In the genomic region with DNA sequence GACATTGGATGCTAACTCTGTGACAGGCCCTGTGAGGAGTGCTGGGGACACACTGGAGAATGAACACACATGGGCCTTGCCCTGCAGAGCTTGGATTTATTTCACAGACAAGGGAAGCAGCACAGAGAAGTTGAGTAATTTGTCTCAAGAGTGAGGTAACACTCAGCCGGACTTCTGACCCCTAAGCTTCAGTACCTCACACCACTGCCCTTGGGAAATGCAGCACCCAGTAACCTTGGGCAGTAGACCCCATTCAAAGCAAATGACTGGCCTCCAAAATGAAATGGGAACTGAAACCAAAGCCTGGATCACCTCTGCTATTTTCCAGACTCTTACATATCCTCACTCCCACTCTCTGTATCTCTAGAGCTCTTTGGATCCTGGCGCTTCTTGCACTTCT, we compare ENCODE assay signal across 1 cellular context.
A peak's percentile ranks its signal among the peaks of the same experiment; 100 is the strongest.
TF ChIP-seq lines count a peak whose summit lies in the region.

No MANE protein-coding gene starts in this region.

TF ChIP-seq in HepG2, 621 proteins besides CTCF, POLR2A, EP300 and RAD21 (continued from another document and continues in another):
- TF ChIP-seq, protein P1, sequence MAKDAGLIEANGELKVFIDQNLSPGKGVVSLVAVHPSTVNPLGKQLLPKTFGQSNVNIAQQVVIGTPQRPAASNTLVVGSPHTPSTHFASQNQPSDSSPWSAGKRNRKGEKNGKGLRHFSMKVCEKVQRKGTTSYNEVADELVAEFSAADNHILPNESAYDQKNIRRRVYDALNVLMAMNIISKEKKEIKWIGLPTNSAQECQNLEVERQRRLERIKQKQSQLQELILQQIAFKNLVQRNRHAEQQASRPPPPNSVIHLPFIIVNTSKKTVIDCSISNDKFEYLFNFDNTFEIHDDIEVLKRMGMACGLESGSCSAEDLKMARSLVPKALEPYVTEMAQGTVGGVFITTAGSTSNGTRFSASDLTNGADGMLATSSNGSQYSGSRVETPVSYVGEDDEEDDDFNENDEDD (CRISPR knock-in tag; IDR thresholded peaks at IDR 0.05; ENCODE audit: borderline replicate concordance) = no peak
- TF ChIP-seq CSRNP1 (CRISPR knock-in tag; IDR thresholded peaks at IDR 0.05) (no peak), ZNF629 (CRISPR knock-in tag; conservative IDR thresholded peaks at IDR 0.05) (peak; percentile 46), ZNF18 (CRISPR knock-in tag; IDR thresholded peaks at IDR 0.05; ENCODE audit: insufficient replicate concordance) (no peak), ZNF580 (CRISPR knock-in tag; IDR thresholded peaks at IDR 0.05; ENCODE audit: borderline replicate concordance, low read depth) (no peak), MNT (IDR thresholded peaks at IDR 0.05) (no peak), HMGA1 (CRISPR knock-in tag; conservative IDR thresholded peaks at IDR 0.05) (no peak), NONO (IDR thresholded peaks at IDR 0.05) (no peak), NONO (CRISPR knock-in tag; conservative IDR thresholded peaks at IDR 0.05) (peak; percentile 57), HDAC1 (CRISPR knock-in tag; IDR thresholded peaks at IDR 0.05) (no peak; the same call in none of the 2 replicates), ZNF354B (CRISPR knock-in tag; IDR thresholded peaks at IDR 0.05) (no peak), DPF2 (CRISPR knock-in tag; IDR thresholded peaks at IDR 0.05; ENCODE audit: borderline replicate concordance, low read depth) (peak; percentile 69; the same call in 1 of the 2 replicates), CCDC6 (CRISPR knock-in tag; IDR thresholded peaks at IDR 0.05) (no peak), ATM (IDR thresholded peaks at IDR 0.05; ENCODE audit: borderline replicate concordance) (no peak), ZNF138 (CRISPR knock-in tag; IDR thresholded peaks at IDR 0.05; ENCODE audit: low read depth) (no peak), ZNF451 (CRISPR knock-in tag; IDR thresholded peaks at IDR 0.05) (no peak), ZNF577 (CRISPR knock-in tag; IDR thresholded peaks at IDR 0.05; ENCODE audit: borderline replicate concordance, low read depth) (no peak), HOXA3 (CRISPR knock-in tag; IDR thresholded peaks at IDR 0.05) (no peak), PRDM4 (CRISPR knock-in tag; IDR thresholded peaks at IDR 0.05; ENCODE audit: borderline replicate concordance) (no peak), NR3C1 (CRISPR knock-in tag; IDR thresholded peaks at IDR 0.05) (no peak)
- TF ChIP-seq, protein P2, sequence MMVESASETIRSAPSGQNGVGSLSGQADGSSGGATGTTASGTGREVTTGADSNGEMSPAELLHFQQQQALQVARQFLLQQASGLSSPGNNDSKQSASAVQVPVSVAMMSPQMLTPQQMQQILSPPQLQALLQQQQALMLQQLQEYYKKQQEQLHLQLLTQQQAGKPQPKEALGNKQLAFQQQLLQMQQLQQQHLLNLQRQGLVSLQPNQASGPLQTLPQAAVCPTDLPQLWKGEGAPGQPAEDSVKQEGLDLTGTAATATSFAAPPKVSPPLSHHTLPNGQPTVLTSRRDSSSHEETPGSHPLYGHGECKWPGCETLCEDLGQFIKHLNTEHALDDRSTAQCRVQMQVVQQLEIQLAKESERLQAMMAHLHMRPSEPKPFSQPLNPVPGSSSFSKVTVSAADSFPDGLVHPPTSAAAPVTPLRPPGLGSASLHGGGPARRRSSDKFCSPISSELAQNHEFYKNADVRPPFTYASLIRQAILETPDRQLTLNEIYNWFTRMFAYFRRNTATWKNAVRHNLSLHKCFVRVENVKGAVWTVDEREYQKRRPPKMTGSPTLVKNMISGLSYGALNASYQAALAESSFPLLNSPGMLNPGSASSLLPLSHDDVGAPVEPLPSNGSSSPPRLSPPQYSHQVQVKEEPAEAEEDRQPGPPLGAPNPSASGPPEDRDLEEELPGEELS (CRISPR knock-in tag; IDR thresholded peaks at IDR 0.05) = peak; percentile 29; the same call in 1 of the 2 replicates
- TF ChIP-seq, protein P3, sequence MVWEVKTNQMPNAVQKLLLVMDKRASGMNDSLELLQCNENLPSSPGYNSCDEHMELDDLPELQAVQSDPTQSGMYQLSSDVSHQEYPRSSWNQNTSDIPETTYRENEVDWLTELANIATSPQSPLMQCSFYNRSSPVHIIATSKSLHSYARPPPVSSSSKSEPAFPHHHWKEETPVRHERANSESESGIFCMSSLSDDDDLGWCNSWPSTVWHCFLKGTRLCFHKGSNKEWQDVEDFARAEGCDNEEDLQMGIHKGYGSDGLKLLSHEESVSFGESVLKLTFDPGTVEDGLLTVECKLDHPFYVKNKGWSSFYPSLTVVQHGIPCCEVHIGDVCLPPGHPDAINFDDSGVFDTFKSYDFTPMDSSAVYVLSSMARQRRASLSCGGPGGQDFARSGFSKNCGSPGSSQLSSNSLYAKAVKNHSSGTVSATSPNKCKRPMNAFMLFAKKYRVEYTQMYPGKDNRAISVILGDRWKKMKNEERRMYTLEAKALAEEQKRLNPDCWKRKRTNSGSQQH (CRISPR knock-in tag; IDR thresholded peaks at IDR 0.05; ENCODE audit: low read depth) = no peak
- TF ChIP-seq, protein P4, sequence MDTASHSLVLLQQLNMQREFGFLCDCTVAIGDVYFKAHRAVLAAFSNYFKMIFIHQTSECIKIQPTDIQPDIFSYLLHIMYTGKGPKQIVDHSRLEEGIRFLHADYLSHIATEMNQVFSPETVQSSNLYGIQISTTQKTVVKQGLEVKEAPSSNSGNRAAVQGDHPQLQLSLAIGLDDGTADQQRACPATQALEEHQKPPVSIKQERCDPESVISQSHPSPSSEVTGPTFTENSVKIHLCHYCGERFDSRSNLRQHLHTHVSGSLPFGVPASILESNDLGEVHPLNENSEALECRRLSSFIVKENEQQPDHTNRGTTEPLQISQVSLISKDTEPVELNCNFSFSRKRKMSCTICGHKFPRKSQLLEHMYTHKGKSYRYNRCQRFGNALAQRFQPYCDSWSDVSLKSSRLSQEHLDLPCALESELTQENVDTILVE (CRISPR knock-in tag; IDR thresholded peaks at IDR 0.05) = no peak
- TF ChIP-seq, protein P5, sequence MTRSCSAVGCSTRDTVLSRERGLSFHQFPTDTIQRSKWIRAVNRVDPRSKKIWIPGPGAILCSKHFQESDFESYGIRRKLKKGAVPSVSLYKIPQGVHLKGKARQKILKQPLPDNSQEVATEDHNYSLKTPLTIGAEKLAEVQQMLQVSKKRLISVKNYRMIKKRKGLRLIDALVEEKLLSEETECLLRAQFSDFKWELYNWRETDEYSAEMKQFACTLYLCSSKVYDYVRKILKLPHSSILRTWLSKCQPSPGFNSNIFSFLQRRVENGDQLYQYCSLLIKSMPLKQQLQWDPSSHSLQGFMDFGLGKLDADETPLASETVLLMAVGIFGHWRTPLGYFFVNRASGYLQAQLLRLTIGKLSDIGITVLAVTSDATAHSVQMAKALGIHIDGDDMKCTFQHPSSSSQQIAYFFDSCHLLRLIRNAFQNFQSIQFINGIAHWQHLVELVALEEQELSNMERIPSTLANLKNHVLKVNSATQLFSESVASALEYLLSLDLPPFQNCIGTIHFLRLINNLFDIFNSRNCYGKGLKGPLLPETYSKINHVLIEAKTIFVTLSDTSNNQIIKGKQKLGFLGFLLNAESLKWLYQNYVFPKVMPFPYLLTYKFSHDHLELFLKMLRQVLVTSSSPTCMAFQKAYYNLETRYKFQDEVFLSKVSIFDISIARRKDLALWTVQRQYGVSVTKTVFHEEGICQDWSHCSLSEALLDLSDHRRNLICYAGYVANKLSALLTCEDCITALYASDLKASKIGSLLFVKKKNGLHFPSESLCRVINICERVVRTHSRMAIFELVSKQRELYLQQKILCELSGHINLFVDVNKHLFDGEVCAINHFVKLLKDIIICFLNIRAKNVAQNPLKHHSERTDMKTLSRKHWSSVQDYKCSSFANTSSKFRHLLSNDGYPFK (CRISPR knock-in tag; IDR thresholded peaks at IDR 0.05; ENCODE audit: borderline replicate concordance) = no peak
- TF ChIP-seq, protein P6, sequence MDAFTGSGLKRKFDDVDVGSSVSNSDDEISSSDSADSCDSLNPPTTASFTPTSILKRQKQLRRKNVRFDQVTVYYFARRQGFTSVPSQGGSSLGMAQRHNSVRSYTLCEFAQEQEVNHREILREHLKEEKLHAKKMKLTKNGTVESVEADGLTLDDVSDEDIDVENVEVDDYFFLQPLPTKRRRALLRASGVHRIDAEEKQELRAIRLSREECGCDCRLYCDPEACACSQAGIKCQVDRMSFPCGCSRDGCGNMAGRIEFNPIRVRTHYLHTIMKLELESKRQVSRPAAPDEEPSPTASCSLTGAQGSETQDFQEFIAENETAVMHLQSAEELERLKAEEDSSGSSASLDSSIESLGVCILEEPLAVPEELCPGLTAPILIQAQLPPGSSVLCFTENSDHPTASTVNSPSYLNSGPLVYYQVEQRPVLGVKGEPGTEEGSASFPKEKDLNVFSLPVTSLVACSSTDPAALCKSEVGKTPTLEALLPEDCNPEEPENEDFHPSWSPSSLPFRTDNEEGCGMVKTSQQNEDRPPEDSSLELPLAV (CRISPR knock-in tag; conservative IDR thresholded peaks at IDR 0.05; ENCODE audit: low read depth) = no peak
- TF ChIP-seq, protein P7, sequence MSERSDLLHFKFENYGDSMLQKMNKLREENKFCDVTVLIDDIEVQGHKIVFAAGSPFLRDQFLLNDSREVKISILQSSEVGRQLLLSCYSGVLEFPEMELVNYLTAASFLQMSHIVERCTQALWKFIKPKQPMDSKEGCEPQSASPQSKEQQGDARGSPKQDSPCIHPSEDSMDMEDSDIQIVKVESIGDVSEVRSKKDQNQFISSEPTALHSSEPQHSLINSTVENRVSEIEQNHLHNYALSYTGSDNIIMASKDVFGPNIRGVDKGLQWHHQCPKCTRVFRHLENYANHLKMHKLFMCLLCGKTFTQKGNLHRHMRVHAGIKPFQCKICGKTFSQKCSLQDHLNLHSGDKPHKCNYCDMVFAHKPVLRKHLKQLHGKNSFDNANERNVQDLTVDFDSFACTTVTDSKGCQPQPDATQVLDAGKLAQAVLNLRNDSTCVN (CRISPR knock-in tag; IDR thresholded peaks at IDR 0.05; ENCODE audit: borderline replicate concordance) = peak; percentile 77; the same call in 1 of the 2 replicates
- TF ChIP-seq, protein P8, sequence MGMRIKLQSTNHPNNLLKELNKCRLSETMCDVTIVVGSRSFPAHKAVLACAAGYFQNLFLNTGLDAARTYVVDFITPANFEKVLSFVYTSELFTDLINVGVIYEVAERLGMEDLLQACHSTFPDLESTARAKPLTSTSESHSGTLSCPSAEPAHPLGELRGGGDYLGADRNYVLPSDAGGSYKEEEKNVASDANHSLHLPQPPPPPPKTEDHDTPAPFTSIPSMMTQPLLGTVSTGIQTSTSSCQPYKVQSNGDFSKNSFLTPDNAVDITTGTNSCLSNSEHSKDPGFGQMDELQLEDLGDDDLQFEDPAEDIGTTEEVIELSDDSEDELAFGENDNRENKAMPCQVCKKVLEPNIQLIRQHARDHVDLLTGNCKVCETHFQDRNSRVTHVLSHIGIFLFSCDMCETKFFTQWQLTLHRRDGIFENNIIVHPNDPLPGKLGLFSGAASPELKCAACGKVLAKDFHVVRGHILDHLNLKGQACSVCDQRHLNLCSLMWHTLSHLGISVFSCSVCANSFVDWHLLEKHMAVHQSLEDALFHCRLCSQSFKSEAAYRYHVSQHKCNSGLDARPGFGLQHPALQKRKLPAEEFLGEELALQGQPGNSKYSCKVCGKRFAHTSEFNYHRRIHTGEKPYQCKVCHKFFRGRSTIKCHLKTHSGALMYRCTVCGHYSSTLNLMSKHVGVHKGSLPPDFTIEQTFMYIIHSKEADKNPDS (CRISPR knock-in tag; IDR thresholded peaks at IDR 0.05) = peak; percentile 90
